25 cellular contexts compared by ENCODE assay signal in the genomic region with DNA sequence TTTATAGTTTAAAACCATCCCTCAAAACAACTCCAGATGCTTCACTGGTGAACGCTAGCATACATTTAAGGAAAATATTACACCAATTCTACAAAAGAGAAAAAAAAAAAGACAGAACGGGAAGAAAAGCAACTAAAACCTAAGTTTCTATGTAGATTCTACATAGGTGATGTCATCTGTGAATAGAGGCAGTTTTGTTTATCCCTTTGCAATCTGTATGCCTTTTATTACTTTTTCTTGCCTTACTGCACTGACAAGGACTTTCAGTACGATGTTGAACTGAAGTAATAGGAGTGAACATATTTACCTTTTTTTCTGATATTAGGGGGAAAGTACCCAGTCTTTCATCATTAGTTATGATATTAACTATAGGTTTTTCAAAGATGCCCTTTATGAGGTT.
DNase-seq lines count a peak whose midpoint lies in the region; ATAC-seq, FAIRE-seq and TF ChIP-seq lines count a peak whose summit lies in the region.
"Had no signal": no experiment of that assay in that cellular context is flagged by ENCODE, and none has a peak within 500 bp of the region (broad histone marks: within the 10 kb centered on the region; RNA-seq: fewer than 3 reads in every experiment).

No MANE protein-coding gene starts in this region.

- no peak overlapping the region for H3K4me3 Mint-ChIP-seq in activated CD4-positive, alpha-beta T cell treated with anti-CD3 and anti-CD28 coated beads for 36 hours
- H3K4me3 Mint-ChIP-seq: CD8-positive, alpha-beta T cell; nephron; stimulated activated effector memory CD8-positive, alpha-beta T cell treated with anti-CD3 and anti-CD28 coated beads, Interleukin-12 subunit alpha, Interleukin-12 subunit beta, amount 100 ng/mL, for 72 hours had no signal

- H3K27ac Mint-ChIP-seq in activated CD4-positive, alpha-beta T cell treated with anti-CD3 and anti-CD28 coated beads for 36 hours: no peak overlapping the region
- H3K27ac Mint-ChIP-seq: CD8-positive, alpha-beta T cell; nephron; stimulated activated effector memory CD8-positive, alpha-beta T cell treated with anti-CD3 and anti-CD28 coated beads, Interleukin-12 subunit alpha, Interleukin-12 subunit beta, amount 100 ng/mL, for 72 hours had no signal

- no peaks in the 10 kb centered on the region for H3K36me3 Mint-ChIP-seq in activated CD4-positive, alpha-beta T cell treated with anti-CD3 and anti-CD28 coated beads for 36 hours (ENCODE audit: low read depth)
- H3K36me3 Mint-ChIP-seq: CD8-positive, alpha-beta T cell; stimulated activated effector memory CD8-positive, alpha-beta T cell treated with anti-CD3 and anti-CD28 coated beads, Interleukin-12 subunit alpha, Interleukin-12 subunit beta, amount 100 ng/mL, for 72 hours had no signal

- H3K27me3 Mint-ChIP-seq in activated CD4-positive, alpha-beta T cell treated with anti-CD3 and anti-CD28 coated beads for 36 hours: peaks cover 8% of the 10 kb centered on the region

- peak; percentile 84 for FAIRE-seq in GM19239 (lab: Jason Lieb, UNC)
- FAIRE-seq: G401.6, small intestine had no signal

- intact Hi-C loops in activated CD4-positive, alpha-beta T cell treated with anti-CD3 and anti-CD28 coated beads for 36 hours (cut with DNase I, micrococcal nuclease): no loop called here

- H3K4me1 ChIP-seq in HEK293 (ENCODE audit: control insufficient read depth, insufficient read depth, low read length): no peaks in the 10 kb centered on the region
- H3K4me1 ChIP-seq: body of pancreas, SJSA1 had no signal

- DNase-seq in GM19239 (ENCODE audit: insufficient read length, low spot score) (no peak), SIG-M5 treated with dmso at 0.1 percent for 504 hours (lab: John Stamatoyannopoulos, UW; ENCODE audit: unreplicated experiment) (no peak), activated T-cell treated with anti-CD3 and anti-CD28 coated beads for 4 hours (no peak)
- no peak for DNase-seq in activated CD4-positive, alpha-beta T cell treated with anti-CD3 and anti-CD28 coated beads for 36 hours
- DNase-seq: 8988T; activated CD4-positive, alpha-beta T cell treated with anti-CD3 and anti-CD28 coated beads for 1 hour; activated gamma-delta T cell treated with Interleukin-2 at 50 U/mL for 16 hours; activated T-cell treated with anti-CD3 and anti-CD28 coated beads, Interleukin-2, amount 50 U/mL, for 1 hour; body of pancreas; CD8-positive, alpha-beta T cell; GM23248; Karpas-422; mucosa of descending colon; NCI-H1694 treated with DMSO at 0.1 percent for 48 hours; NCI-H69; small intestine had no signal

- no peak for TF ChIP-seq CTCF in HEK293 (tag by site-specific recombination; IDR thresholded peaks at IDR 0.05)

- no peaks in the 10 kb centered on the region for H3K4me1 Mint-ChIP-seq in activated CD4-positive, alpha-beta T cell treated with anti-CD3 and anti-CD28 coated beads for 36 hours
- H3K4me1 Mint-ChIP-seq: stimulated activated effector memory CD8-positive, alpha-beta T cell treated with anti-CD3 and anti-CD28 coated beads, Interleukin-12 subunit alpha, Interleukin-12 subunit beta, amount 100 ng/mL, for 72 hours had no signal

- POLR2A ChIA-PET in HEK293 (lab: Yijun Ruan, JAX): no interaction called here
- POLR2A ChIA-PET in activated CD4-positive, alpha-beta T cell treated with anti-CD3 and anti-CD28 coated beads for 36 hours (lab: Charles Lee): no interaction called here

- H3K9me3 ChIP-seq in HEK293 (ENCODE audit: control insufficient read depth, insufficient read depth, low read depth, low read length): no peaks in the 10 kb centered on the region
- H3K9me3 ChIP-seq: body of pancreas, mucosa of descending colon, SJSA1 had no signal

- H3K36me3 ChIP-seq in HEK293 (ENCODE audit: control insufficient read depth in 2 of 2, insufficient read depth in 1 of 2, low read length in 2 of 2): no peaks in the 10 kb centered on the region
- H3K36me3 ChIP-seq: SJSA1 had no signal

- H3K9me3 Mint-ChIP-seq in activated CD4-positive, alpha-beta T cell treated with anti-CD3 and anti-CD28 coated beads for 36 hours (ENCODE audit: low read depth): no peaks in the 10 kb centered on the region
- H3K9me3 Mint-ChIP-seq: CD8-positive, alpha-beta T cell; stimulated activated effector memory CD8-positive, alpha-beta T cell treated with anti-CD3 and anti-CD28 coated beads, Interleukin-12 subunit alpha, Interleukin-12 subunit beta, amount 100 ng/mL, for 72 hours had no signal

- H3K27ac ChIP-seq in HEK293 (ENCODE audit: extremely low read depth, low read depth, low read length): no peak overlapping the region
- H3K27ac ChIP-seq: body of pancreas, GM23248, SJSA1 had no signal

- H3K4me3 ChIP-seq in HEK293 (ENCODE audit: low read depth, low read length): no peak overlapping the region
- H3K4me3 ChIP-seq: body of pancreas, GM23248, lung, mucosa of descending colon, SJSA1 had no signal

- ATAC-seq in GM18502 (IDR thresholded peaks at IDR 0.05; ENCODE audit: poor library complexity, unreplicated experiment) (peak; percentile 37), HG03196 (IDR thresholded peaks at IDR 0.05; ENCODE audit: unreplicated experiment) (peak; percentile 39), GM18870 (IDR thresholded peaks at IDR 0.05; ENCODE audit: unreplicated experiment) (no peak)
- ATAC-seq in activated CD4-positive, alpha-beta T cell treated with anti-CD3 and anti-CD28 coated beads for 36 hours: no peak
- ATAC-seq: body of pancreas; CD8-positive, alpha-beta T cell; mucosa of descending colon had no signal

- CTCF ChIA-PET in HEK293 (lab: Yijun Ruan, JAX): interaction anchor here (0.6 to 2.4 kb wide), 2 partner anchors 8 to 1135 kb away, joined by 3 to 13 read pairs; no protein-coding TSS in a partner anchor
- CTCF ChIA-PET in activated CD4-positive, alpha-beta T cell treated with anti-CD3 and anti-CD28 coated beads for 36 hours (lab: Charles Lee): interaction anchor here (2.6 kb wide), 1 partner anchor 8 kb away, joined by 10 read pairs; no protein-coding TSS in a partner anchor

TF ChIP-seq in HEK293, 187 proteins besides CTCF, POLR2A, EP300 and RAD21:
- no peak for TF ChIP-seq ZNF544 (tag by site-specific recombination; IDR thresholded peaks at IDR 0.05)
- TF ChIP-seq ZBTB1 (tag by site-specific recombination; IDR thresholded peaks at IDR 0.05): no peak
- TF ChIP-seq, protein P1, sequence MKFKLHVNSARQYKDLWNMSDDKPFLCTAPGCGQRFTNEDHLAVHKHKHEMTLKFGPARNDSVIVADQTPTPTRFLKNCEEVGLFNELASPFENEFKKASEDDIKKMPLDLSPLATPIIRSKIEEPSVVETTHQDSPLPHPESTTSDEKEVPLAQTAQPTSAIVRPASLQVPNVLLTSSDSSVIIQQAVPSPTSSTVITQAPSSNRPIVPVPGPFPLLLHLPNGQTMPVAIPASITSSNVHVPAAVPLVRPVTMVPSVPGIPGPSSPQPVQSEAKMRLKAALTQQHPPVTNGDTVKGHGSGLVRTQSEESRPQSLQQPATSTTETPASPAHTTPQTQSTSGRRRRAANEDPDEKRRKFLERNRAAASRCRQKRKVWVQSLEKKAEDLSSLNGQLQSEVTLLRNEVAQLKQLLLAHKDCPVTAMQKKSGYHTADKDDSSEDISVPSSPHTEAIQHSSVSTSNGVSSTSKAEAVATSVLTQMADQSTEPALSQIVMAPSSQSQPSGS (tag by site-specific recombination; IDR thresholded peaks at IDR 0.05; ENCODE audit: low read depth): 0 out of 2 replicates have a peak, but pooled peaks have one; percentile 38

Comparison
In these comparisons a context has a peak if more than half of its experiments do, and no peak if none do; other contexts are left out.
1. ATAC-seq: peak in GM18502 (single experiment) and HG03196 (single experiment); none in activated CD4-positive, alpha-beta T cell treated with anti-CD3 and anti-CD28 coated beads for 36 hours (single experiment) and GM18870 (single experiment).